In genomic region chr12:100733817-100734593, GRCh38 we compare ENCODE assay signal across 8 cellular contexts.
DNase-seq lines count a peak whose midpoint lies in the region; TF ChIP-seq lines count a peak whose summit lies in the region.

No MANE protein-coding gene starts in this region.

- CTCF ChIA-PET in GM10248 (lab: Yijun Ruan, JAX), result interaction anchor here (1.1 to 6.9 kb wide), 5 partner anchors 8 to 383 kb away, joined by 3 to 25 read pairs (median 3); no protein-coding TSS in a partner anchor
- CTCF ChIA-PET in activated CD4-positive, alpha-beta T cell treated with anti-CD3 and anti-CD28 coated beads, Interleukin-2, amount 10 ng/mL, durations not matched to agents 7 days and 5 days (lab: Charles Lee), result no interaction called here
- CTCF ChIA-PET in activated naive CD4-positive, alpha-beta T cell treated with anti-CD3 and anti-CD28 coated beads, Interleukin-2, amount 10 ng/mL, durations not matched to agents 7 days and 5 days (lab: Charles Lee), result no interaction called here

- H2AK5ac ChIP-seq in H9 (ENCODE audit: insufficient read length, low read length), result no peak overlapping the region

- DNase-seq in GM10248 (ENCODE audit: extremely low spot score), result no peak
- DNase-seq in H9, result no peak
- peak; percentile 42 for DNase-seq in NCI-H1694 treated with DMSO at 0.1 percent for 48 hours (lab: John Stamatoyannopoulos, UW)
- DNase-seq in astrocyte of the spinal cord (ENCODE audit: low read depth, low spot score), result peak; percentile 53
- DNase-seq in lung microvascular endothelial cell (ENCODE audit: low read depth in 2 of 2), result peak; percentile 65 to 71
- DNase-seq in activated CD4-positive, alpha-beta T cell treated with anti-CD3 and anti-CD28 coated beads, Interleukin-2, amount 10 ng/mL, durations not matched to agents 7 days and 5 days, result no peak
- DNase-seq in activated naive CD4-positive, alpha-beta T cell treated with anti-CD3 and anti-CD28 coated beads, Interleukin-2, amount 10 ng/mL, durations not matched to agents 7 days and 5 days, result no peak
- DNase-seq in activated naive CD4-positive, alpha-beta T cell (lab: John Stamatoyannopoulos, UW), result no peak

- no peaks in the 10 kb centered on the region for H3K9me3 ChIP-seq in H9 (ENCODE audit: control insufficient read depth, low read depth, low read length)

- H3K36me3 Mint-ChIP-seq in H9 (ENCODE audit: insufficient read depth in 1 of 3, low read depth in 3 of 3), result no peaks in the 10 kb centered on the region; a peak in 1 of 7 replicates
- H3K36me3 Mint-ChIP-seq in activated CD4-positive, alpha-beta T cell treated with anti-CD3 and anti-CD28 coated beads, Interleukin-2, amount 10 ng/mL, durations not matched to agents 7 days and 5 days (ENCODE audit: low read depth), result no peaks in the 10 kb centered on the region
- no peaks in the 10 kb centered on the region for H3K36me3 Mint-ChIP-seq in activated naive CD4-positive, alpha-beta T cell treated with anti-CD3 and anti-CD28 coated beads, Interleukin-2, amount 10 ng/mL, durations not matched to agents 7 days and 5 days

- H3K56ac ChIP-seq in H9 (ENCODE audit: insufficient read length, low read depth, low read length), result no peak overlapping the region

- H3K79me2 ChIP-seq in H9 (ENCODE audit: insufficient read depth, low read length), result no peaks in the 10 kb centered on the region

- H3K27ac ChIP-seq in H9 (ENCODE audit: insufficient read length, low read depth, low read length), result no peak overlapping the region

- H3K23ac ChIP-seq in H9 (ENCODE audit: insufficient read length, low read depth, low read length), result no peak overlapping the region

- peak; percentile 3 for TF ChIP-seq CTCF in GM10248 (IDR thresholded peaks at IDR 0.05; ENCODE audit: control extremely low read depth, extremely low read depth, low read depth, missing control alignments)
- peak; percentile 67 for TF ChIP-seq CTCF in H9 (conservative IDR thresholded peaks at IDR 0.05)
- peak; percentile 72 for TF ChIP-seq CTCF in astrocyte of the spinal cord (IDR thresholded peaks at IDR 0.05; ENCODE audit: low read depth, low read length)

- H3K23me2 ChIP-seq in H9 (ENCODE audit: insufficient read length, low read depth, low read length, poor library complexity, severe bottlenecking), result no peaks in the 10 kb centered on the region

- no peak overlapping the region for H3T11ph ChIP-seq in H9 (ENCODE audit: low read length)

- no peaks in the 10 kb centered on the region for H3K9me3 Mint-ChIP-seq in H9
- H3K9me3 Mint-ChIP-seq in activated CD4-positive, alpha-beta T cell treated with anti-CD3 and anti-CD28 coated beads, Interleukin-2, amount 10 ng/mL, durations not matched to agents 7 days and 5 days, result no peaks in the 10 kb centered on the region
- no peaks in the 10 kb centered on the region for H3K9me3 Mint-ChIP-seq in activated naive CD4-positive, alpha-beta T cell treated with anti-CD3 and anti-CD28 coated beads, Interleukin-2, amount 10 ng/mL, durations not matched to agents 7 days and 5 days

- H2BK15ac ChIP-seq in H9 (ENCODE audit: low read depth, low read length), result no peak overlapping the region

- no peaks in the 10 kb centered on the region for H3K27me3 Mint-ChIP-seq in H9 (ENCODE audit: low read depth)
- peaks cover 2% of the 10 kb centered on the region for H3K27me3 Mint-ChIP-seq in activated CD4-positive, alpha-beta T cell treated with anti-CD3 and anti-CD28 coated beads, Interleukin-2, amount 10 ng/mL, durations not matched to agents 7 days and 5 days
- no peaks in the 10 kb centered on the region for H3K27me3 Mint-ChIP-seq in activated naive CD4-positive, alpha-beta T cell treated with anti-CD3 and anti-CD28 coated beads, Interleukin-2, amount 10 ng/mL, durations not matched to agents 7 days and 5 days

- no peak overlapping the region for H3K9ac ChIP-seq in H9 (ENCODE audit: extremely low read depth, insufficient read length, low read length)

- in situ Hi-C loops in astrocyte of the spinal cord (cut with HindIII; ENCODE audit: low sequenced_read_pairs), result no loop called here

- no peaks in the 10 kb centered on the region for H4K20me1 ChIP-seq in H9 (ENCODE audit: control insufficient read depth, insufficient read depth, insufficient read length)

- H3K79me1 ChIP-seq in H9 (ENCODE audit: insufficient read depth, low read depth, low read length, poor library complexity, severe bottlenecking), result no peaks in the 10 kb centered on the region

- H3K4me2 ChIP-seq in H9 (ENCODE audit: insufficient read depth, insufficient read length, low read length), result no peak overlapping the region

- H3K27me3 ChIP-seq in H9 (ENCODE audit: insufficient read depth, low read length), result no peaks in the 10 kb centered on the region

- no peak overlapping the region for H3K18ac ChIP-seq in H9 (ENCODE audit: insufficient read length, low read depth, low read length)

- no peak overlapping the region for H4K5ac ChIP-seq in H9 (ENCODE audit: insufficient read length, low read depth, low read length)

- no peak overlapping the region for H2AFZ ChIP-seq in H9 (ENCODE audit: low read length)

- H3K4me1 ChIP-seq in H9 (ENCODE audit: insufficient read depth, low read length), result no peaks in the 10 kb centered on the region

- no peak overlapping the region for H3K4ac ChIP-seq in H9 (ENCODE audit: low read depth, low read length)

- POLR2A ChIA-PET in GM10248 (lab: Yijun Ruan, JAX), result no interaction called here
- POLR2A ChIA-PET in activated CD4-positive, alpha-beta T cell treated with anti-CD3 and anti-CD28 coated beads, Interleukin-2, amount 10 ng/mL, durations not matched to agents 7 days and 5 days (lab: Charles Lee), result no interaction called here

- H2BK12ac ChIP-seq in H9 (ENCODE audit: insufficient read length, low read depth, low read length), result no peak overlapping the region

- no CpG with 5 or more reads among the region's 5 CpGs for WGBS in H9 (ENCODE audit: extremely low coverage, insufficient read length, low lambda C conversion rate)

- H3K4me3 Mint-ChIP-seq in H9, result no peak overlapping the region
- no peak overlapping the region for H3K4me3 Mint-ChIP-seq in activated CD4-positive, alpha-beta T cell treated with anti-CD3 and anti-CD28 coated beads, Interleukin-2, amount 10 ng/mL, durations not matched to agents 7 days and 5 days
- no peak overlapping the region for H3K4me3 Mint-ChIP-seq in activated naive CD4-positive, alpha-beta T cell treated with anti-CD3 and anti-CD28 coated beads, Interleukin-2, amount 10 ng/mL, durations not matched to agents 7 days and 5 days

- H2BK20ac ChIP-seq in H9 (ENCODE audit: low read depth, low read length, poor library complexity, severe bottlenecking), result no peak overlapping the region

- no peak overlapping the region for H4K8ac ChIP-seq in H9 (replicated peaks; ENCODE audit: insufficient read length, low read depth, low read length)

- no peak overlapping the region for H3K14ac ChIP-seq in H9 (ENCODE audit: insufficient read depth, low read length)

- H4K91ac ChIP-seq in H9 (ENCODE audit: insufficient read length, low read depth, low read length), result no peak overlapping the region

- H2BK120ac ChIP-seq in H9 (ENCODE audit: low read depth, low read length, poor library complexity, severe bottlenecking), result no peak overlapping the region

- no peak overlapping the region for H3K27ac Mint-ChIP-seq in H9
- no peak overlapping the region for H3K27ac Mint-ChIP-seq in activated CD4-positive, alpha-beta T cell treated with anti-CD3 and anti-CD28 coated beads, Interleukin-2, amount 10 ng/mL, durations not matched to agents 7 days and 5 days
- H3K27ac Mint-ChIP-seq in activated naive CD4-positive, alpha-beta T cell treated with anti-CD3 and anti-CD28 coated beads, Interleukin-2, amount 10 ng/mL, durations not matched to agents 7 days and 5 days, result no peak overlapping the region

- no peak overlapping the region for H2BK5ac ChIP-seq in H9 (ENCODE audit: insufficient read length, low read length)

- no peak overlapping the region for H3K4me3 ChIP-seq in astrocyte of the spinal cord (ENCODE audit: low read depth, low read length)

- peaks cover 4 to 6% of the 10 kb centered on the region in 2 experiments; a peak in 2 of 4 replicates for H3K4me1 Mint-ChIP-seq in H9
- no peaks in the 10 kb centered on the region for H3K4me1 Mint-ChIP-seq in activated CD4-positive, alpha-beta T cell treated with anti-CD3 and anti-CD28 coated beads, Interleukin-2, amount 10 ng/mL, durations not matched to agents 7 days and 5 days
- no peaks in the 10 kb centered on the region for H3K4me1 Mint-ChIP-seq in activated naive CD4-positive, alpha-beta T cell treated with anti-CD3 and anti-CD28 coated beads, Interleukin-2, amount 10 ng/mL, durations not matched to agents 7 days and 5 days

Comparison
In these comparisons a context has a peak if more than half of its experiments do, and no peak if none do; other contexts are left out.
1. DNase-seq: peak in NCI-H1694 treated with DMSO at 0.1 percent for 48 hours (single experiment), astrocyte of the spinal cord (single experiment) and lung microvascular endothelial cell (2 of 2); none in GM10248 (single experiment), H9 (single experiment), activated CD4-positive, alpha-beta T cell treated with anti-CD3 and anti-CD28 coated beads, Interleukin-2, amount 10 ng/mL, durations not matched to agents 7 days and 5 days (single experiment), activated naive CD4-positive, alpha-beta T cell treated with anti-CD3 and anti-CD28 coated beads, Interleukin-2, amount 10 ng/mL, durations not matched to agents 7 days and 5 days (single experiment) and activated naive CD4-positive, alpha-beta T cell (0 of 4).
2. CTCF ChIP-seq: peak in every context shown above with its lines; median percentile 72 in astrocyte of the spinal cord; 67 in H9; 3 in GM10248.